ENCODE assay signal across 1 cellular context in genomic region chr20:63642518-63643247, GRCh38.
TF ChIP-seq lines count a peak whose summit lies in the region.

No MANE protein-coding gene starts in this region.

TF ChIP-seq in HepG2, 621 proteins besides CTCF, POLR2A, EP300 and RAD21 (continues in another document):
- no peak for TF ChIP-seq ZFP37 (CRISPR knock-in tag; IDR thresholded peaks at IDR 0.05; ENCODE audit: borderline replicate concordance)
- TF ChIP-seq RFX3 (CRISPR knock-in tag; IDR thresholded peaks at IDR 0.05), result no peak
- no peak for TF ChIP-seq KAT7 (CRISPR knock-in tag; IDR thresholded peaks at IDR 0.05; ENCODE audit: borderline replicate concordance)
- no peak for TF ChIP-seq ZNF597 (CRISPR knock-in tag; IDR thresholded peaks at IDR 0.05)
- TF ChIP-seq ZBTB26 (CRISPR knock-in tag; IDR thresholded peaks at IDR 0.05; ENCODE audit: borderline replicate concordance), result no peak; the same call in 1 of the 2 replicates
- TF ChIP-seq ZNF280B (CRISPR knock-in tag; IDR thresholded peaks at IDR 0.05; ENCODE audit: borderline replicate concordance), result no peak
- no peak for TF ChIP-seq ZFP62 (CRISPR knock-in tag; IDR thresholded peaks at IDR 0.05)
- TF ChIP-seq ZNF337 (CRISPR knock-in tag; IDR thresholded peaks at IDR 0.05; ENCODE audit: borderline replicate concordance, low read depth), result no peak
- 0 out of 4 replicates have a peak, but pooled peaks of 1 of the 2 experiments have one; percentile 4 for TF ChIP-seq HMGXB4 (CRISPR knock-in tag; IDR thresholded peaks at IDR 0.05; ENCODE audit: borderline replicate concordance in 1 of 2, low read depth in 1 of 2)
- TF ChIP-seq ZNF274 (CRISPR knock-in tag; IDR thresholded peaks at IDR 0.05), result no peak
- no peak for TF ChIP-seq GABPA (IDR thresholded peaks at IDR 0.05; ENCODE audit: low read depth, low read length)
- TF ChIP-seq GABPA (CRISPR knock-in tag; IDR thresholded peaks at IDR 0.05; ENCODE audit: low read depth), result no peak
- TF ChIP-seq ZNF749 (CRISPR knock-in tag; IDR thresholded peaks at IDR 0.05; ENCODE audit: borderline replicate concordance), result no peak
- TF ChIP-seq PHF20 (CRISPR knock-in tag; IDR thresholded peaks at IDR 0.05), result 0 out of 2 replicates have a peak, but pooled peaks have one; percentile 8
- TF ChIP-seq KLF13 (CRISPR knock-in tag; IDR thresholded peaks at IDR 0.05), result 0 out of 2 replicates have a peak, but pooled peaks have one; percentile 58
- no peak for TF ChIP-seq CREM (IDR thresholded peaks at IDR 0.05)
- TF ChIP-seq CREM (CRISPR knock-in tag; IDR thresholded peaks at IDR 0.05), result no peak
- no peak for TF ChIP-seq ARNT2 (CRISPR knock-in tag; IDR thresholded peaks at IDR 0.05; ENCODE audit: low read depth)
- no peak for TF ChIP-seq ZNF160 (CRISPR knock-in tag; IDR thresholded peaks at IDR 0.05)
- no peak for TF ChIP-seq CC2D1A (CRISPR knock-in tag; IDR thresholded peaks at IDR 0.05)
- TF ChIP-seq KLF12 (CRISPR knock-in tag; IDR thresholded peaks at IDR 0.05; ENCODE audit: borderline replicate concordance), result no peak
- TF ChIP-seq BCLAF1 (IDR thresholded peaks at IDR 0.05), result no peak
- TF ChIP-seq ZNF296 (CRISPR knock-in tag; conservative IDR thresholded peaks at IDR 0.05), result no peak
- no peak for TF ChIP-seq ZNF569 (CRISPR knock-in tag; IDR thresholded peaks at IDR 0.05; ENCODE audit: borderline replicate concordance)
- TF ChIP-seq KDM5B (CRISPR knock-in tag; IDR thresholded peaks at IDR 0.05; ENCODE audit: borderline replicate concordance), result 0 out of 2 replicates have a peak, but pooled peaks have one; percentile 18
- TF ChIP-seq NFKBIZ (CRISPR knock-in tag; IDR thresholded peaks at IDR 0.05), result no peak
- TF ChIP-seq ETV6 (CRISPR knock-in tag; conservative IDR thresholded peaks at IDR 0.05), result no peak
- 0 out of 2 replicates have a peak, but pooled peaks have one; percentile 55 for TF ChIP-seq ZNF746 (CRISPR knock-in tag; IDR thresholded peaks at IDR 0.05)
- TF ChIP-seq NFIC (IDR thresholded peaks at IDR 0.05; ENCODE audit: low read length), result no peak
- TF ChIP-seq MYNN (CRISPR knock-in tag; IDR thresholded peaks at IDR 0.05; ENCODE audit: low read depth), result no peak
- no peak for TF ChIP-seq SNAPC2 (CRISPR knock-in tag; IDR thresholded peaks at IDR 0.05)
- no peak for TF ChIP-seq CBFB (CRISPR knock-in tag; IDR thresholded peaks at IDR 0.05)
- TF ChIP-seq ZNF644 (CRISPR knock-in tag; IDR thresholded peaks at IDR 0.05; ENCODE audit: low read depth), result no peak
- TF ChIP-seq KIAA2018 (CRISPR knock-in tag; IDR thresholded peaks at IDR 0.05; ENCODE audit: borderline replicate concordance), result no peak
- TF ChIP-seq NFRKB (IDR thresholded peaks at IDR 0.05), result no peak
- TF ChIP-seq ZNF331 (CRISPR knock-in tag; IDR thresholded peaks at IDR 0.05), result no peak
- TF ChIP-seq ZNF574 (CRISPR knock-in tag; IDR thresholded peaks at IDR 0.05), result no peak
- no peak for TF ChIP-seq ZNF484 (CRISPR knock-in tag; IDR thresholded peaks at IDR 0.05; ENCODE audit: borderline replicate concordance, low read depth)
- no peak for TF ChIP-seq ZNF670 (CRISPR knock-in tag; IDR thresholded peaks at IDR 0.05; ENCODE audit: borderline replicate concordance)
- TF ChIP-seq TCF12 (IDR thresholded peaks at IDR 0.05), result no peak
- TF ChIP-seq TCF12 (CRISPR knock-in tag; IDR thresholded peaks at IDR 0.05), result no peak
- no peak for TF ChIP-seq SALL2 (CRISPR knock-in tag; IDR thresholded peaks at IDR 0.05)
